8 cellular contexts compared by ENCODE assay signal in genomic region chr7:73715648-73716317, GRCh38. TPM values are rescaled to one million over a fixed set of nuclear protein-coding genes. Genes with fewer than 3 reads are reported as not detected.
DNase-seq lines count a peak whose midpoint lies in the region; ATAC-seq and TF ChIP-seq lines count a peak whose summit lies in the region.

No MANE protein-coding gene starts in this region.

- no peak for ATAC-seq in CD8-positive, alpha-beta T cell

- no peaks in the 10 kb centered on the region for H3K9me3 Mint-ChIP-seq in CD8-positive, alpha-beta T cell

- peaks cover 54% of the 10 kb centered on the region for H3K4me1 ChIP-seq in A673 (ENCODE audit: insufficient read depth, low read length, poor library complexity, severe bottlenecking)
- H3K4me1 ChIP-seq in CD8-positive, alpha-beta T cell (ENCODE audit: insufficient read depth, low read length), result peaks cover 28% of the 10 kb centered on the region

- no peak overlapping the region for H3K27ac Mint-ChIP-seq in CD8-positive, alpha-beta T cell

- H3K27ac ChIP-seq in A673 (ENCODE audit: low read depth, low read length, poor library complexity, severe bottlenecking), result peak overlapping the region; percentile 74
- no peak overlapping the region for H3K27ac ChIP-seq in CD8-positive, alpha-beta T cell (ENCODE audit: low read depth, low read length)

- no peaks in the 10 kb centered on the region for H3K36me3 Mint-ChIP-seq in CD8-positive, alpha-beta T cell

- CTCF ChIA-PET in A673 (lab: Charles Lee), result interaction anchor here (0.9 kb wide), 1 partner anchor 11 kb away, joined by 7 read pairs; no protein-coding TSS in a partner anchor
- CTCF ChIA-PET in CD8-positive, alpha-beta T cell (lab: Charles Lee), result interaction anchor here (0.7 to 2.6 kb wide), 2 partner anchors 10 to 109 kb away, joined by 4 to 13 read pairs; no protein-coding TSS in a partner anchor

- TF ChIP-seq CTCF in A673 (conservative IDR thresholded peaks at IDR 0.05; ENCODE audit: low read depth, low read length), result no peak
- TF ChIP-seq CTCF in CD8-positive, alpha-beta T cell (IDR thresholded peaks at IDR 0.05), result no peak

- H3K27me3 Mint-ChIP-seq in CD8-positive, alpha-beta T cell (ENCODE audit: low read depth), result no peaks in the 10 kb centered on the region

- H3K4me3 Mint-ChIP-seq in CD8-positive, alpha-beta T cell, result no peak overlapping the region

- H3K36me3 ChIP-seq in A673 (ENCODE audit: insufficient read depth, low read length, poor library complexity, severe bottlenecking), result no peaks in the 10 kb centered on the region
- H3K36me3 ChIP-seq in CD8-positive, alpha-beta T cell (ENCODE audit: insufficient read depth, low read length), result no peaks in the 10 kb centered on the region

- H3K27me3 ChIP-seq in A673 (replicated peaks; ENCODE audit: insufficient read depth, low read depth, low read length, poor library complexity), result no peaks in the 10 kb centered on the region
- H3K27me3 ChIP-seq in CD8-positive, alpha-beta T cell (ENCODE audit: insufficient read depth, low read length), result no peaks in the 10 kb centered on the region

- H3K4me1 Mint-ChIP-seq in CD8-positive, alpha-beta T cell (ENCODE audit: low read depth), result peaks cover 22% of the 10 kb centered on the region

- POLR2A ChIA-PET in A673 (lab: Charles Lee; ENCODE audit: low non-redundant PET), result no interaction called here
- POLR2A ChIA-PET in CD8-positive, alpha-beta T cell (lab: Charles Lee), result no interaction called here

- intact Hi-C loops in A673 (cut with micrococcal nuclease; ENCODE audit: unreplicated experiment), result loop anchor here (5.0 kb wide), 1 partner anchor 48 kb away; the partner anchor contains the start of gene VPS37D
- intact Hi-C loops in CD8-positive, alpha-beta T cell (cut with DNase I, micrococcal nuclease), result no loop called here

- no peaks in the 10 kb centered on the region for H3K9me3 ChIP-seq in A673 (ENCODE audit: low read depth, low read length, poor library complexity, severe bottlenecking)
- no peaks in the 10 kb centered on the region for H3K9me3 ChIP-seq in CD8-positive, alpha-beta T cell (ENCODE audit: low read length)

- peak; percentile 70 for DNase-seq in A673 (ENCODE audit: low spot score)
- DNase-seq in H4 (ENCODE audit: low spot score), result peak; percentile 98
- peak; percentile 99 for DNase-seq in NOMO-1 (lab: John Stamatoyannopoulos, UW; ENCODE audit: unreplicated experiment in 2 of 2)
- DNase-seq in amniotic epithelial cell (ENCODE audit: low read depth), result peak; percentile 92
- peak; percentile 95 for DNase-seq in myocyte (ENCODE audit: low read depth)
- no peak for DNase-seq in GM19238 (ENCODE audit: insufficient read length, low spot score)
- no peak for DNase-seq in CD8-positive, alpha-beta T cell
- no peak for DNase-seq in C1 segment of cervical spinal cord (lab: John Stamatoyannopoulos, UW)

- BruUV-seq in A673 (replicated peaks; lab: Mats Ljungman, UMichigan), result no TSS peak

- no peak overlapping the region for H3K4me3 ChIP-seq in A673 (ENCODE audit: low read depth, low read length, poor library complexity, severe bottlenecking)
- H3K4me3 ChIP-seq in CD8-positive, alpha-beta T cell (ENCODE audit: low read depth, low read length), result no peak overlapping the region

RNA-seq across cellular contexts. Expression of gene STX1A, which starts 3.7 kb away (rescaled TPM):
- 37.8 and 47.1 TPM in 2 replicates for total RNA-seq in A673 (2021)
- 3.5 and 12.1 TPM in 2 replicates for total RNA-seq in H4 (2014; rRNA removed; shearing (Covaris generic))
- total RNA-seq in myocyte, result 19.3 and 21.6 TPM in 2 replicates
- 11.2 TPM for polyA plus RNA-seq in myocyte (2012)
- 10 to 100 TPM; 18.2 to 20.8 TPM for total RNA-seq in CD8-positive, alpha-beta T cell

RNA-seq across cellular contexts. Expression of gene ABHD11, which starts 22.8 kb away (rescaled TPM):
- 20.7 and 22.9 TPM in 2 replicates for total RNA-seq in A673 (2021)
- 25.8 and 37.7 TPM in 2 replicates for total RNA-seq in H4 (2014; rRNA removed; shearing (Covaris generic))
- 11.7 and 16.4 TPM in 2 replicates for total RNA-seq in myocyte
- 17.1 TPM for polyA plus RNA-seq in myocyte (2012)
- total RNA-seq in CD8-positive, alpha-beta T cell, result 10 to 100 TPM; 12.2 to 12.3 TPM

RNA-seq across cellular contexts. Expression of gene BUD23, which starts 32.4 kb away (rescaled TPM):
- total RNA-seq in A673 (2021) (133 and 138 TPM in 2 replicates), myocyte (79.6 and 81.0 TPM in 2 replicates)
- total RNA-seq in H4 (2014; rRNA removed; shearing (Covaris generic)), result 31.9 and 80.5 TPM in 2 replicates
- 126 TPM for polyA plus RNA-seq in myocyte (2012)
- total RNA-seq in CD8-positive, alpha-beta T cell, result 100 to 1,000 TPM; 123 to 129 TPM

RNA-seq across cellular contexts. Expression of gene DNAJC30, which starts 32.5 kb away (rescaled TPM):
- total RNA-seq in A673 (2021), result 11.1 and 11.8 TPM in 2 replicates
- 2.0 and 2.7 TPM in 2 replicates for total RNA-seq in H4 (2014; rRNA removed; shearing (Covaris generic))
- total RNA-seq in myocyte, result 4.9 and 6.1 TPM in 2 replicates
- polyA plus RNA-seq in myocyte (2012), result 16.8 TPM
- 10 to 100 TPM; 13.5 to 14.4 TPM for total RNA-seq in CD8-positive, alpha-beta T cell

RNA-seq across cellular contexts. Expression of gene VPS37D, which starts 48.2 kb away (rescaled TPM):
- total RNA-seq in A673 (2021) (8.7 and 10.1 TPM in 2 replicates), myocyte (5.7 and 6.1 TPM in 2 replicates)
- total RNA-seq in H4 (2014; rRNA removed; shearing (Covaris generic)), result 3.7 and 6.3 TPM in 2 replicates
- polyA plus RNA-seq in myocyte (2012), result 4.3 TPM
- total RNA-seq in CD8-positive, alpha-beta T cell, result 1 to 10 TPM in 1 of 2 experiments, under 1 TPM in 1; 0.89 to 1.3 TPM

Comparison
In these comparisons a context has a peak if more than half of its experiments do, and no peak if none do; other contexts are left out.
1. DNase-seq: peak in A673 (single experiment), H4 (single experiment), NOMO-1 (2 of 2), amniotic epithelial cell (single experiment) and myocyte (single experiment); none in GM19238 (single experiment), CD8-positive, alpha-beta T cell (0 of 7) and C1 segment of cervical spinal cord (0 of 14).